In genomic region chr22:41403532-41404318, GRCh38 we compare ENCODE assay signal across 1 cellular context.
TF ChIP-seq lines count a peak whose summit lies in the region.

No MANE protein-coding gene starts in this region.

TF ChIP-seq in HepG2, 621 proteins besides CTCF, POLR2A, EP300 and RAD21 (continued from another document and continues in another):
- TF ChIP-seq MYNN (CRISPR knock-in tag; IDR thresholded peaks at IDR 0.05; ENCODE audit: low read depth) (no peak), ZNF235 (CRISPR knock-in tag; IDR thresholded peaks at IDR 0.05; ENCODE audit: borderline replicate concordance) (no peak), ZSCAN22 (CRISPR knock-in tag; IDR thresholded peaks at IDR 0.05) (no peak), HMGA1 (CRISPR knock-in tag; conservative IDR thresholded peaks at IDR 0.05) (no peak), ZBTB7B (CRISPR knock-in tag; IDR thresholded peaks at IDR 0.05) (0 out of 2 replicates have a peak, but pooled peaks have one; percentile 43), RXRB (CRISPR knock-in tag; IDR thresholded peaks at IDR 0.05; ENCODE audit: borderline replicate concordance) (peak; percentile 62; the same call in 1 of the 2 replicates), SMARCC2 (IDR thresholded peaks at IDR 0.05) (no peak), ZNF747 (CRISPR knock-in tag; IDR thresholded peaks at IDR 0.05; ENCODE audit: borderline replicate concordance) (no peak), ZNF616 (CRISPR knock-in tag; IDR thresholded peaks at IDR 0.05; ENCODE audit: low read depth) (peak; percentile 47; the same call in 1 of the 2 replicates), POLR2AphosphoS2 (IDR thresholded peaks at IDR 0.05; ENCODE audit: low read depth, low read length) (no peak), ZNF605 (CRISPR knock-in tag; IDR thresholded peaks at IDR 0.05) (no peak), TCF12 (IDR thresholded peaks at IDR 0.05) (no peak), TCF12 (CRISPR knock-in tag; IDR thresholded peaks at IDR 0.05) (no peak), RFXANK (CRISPR knock-in tag; IDR thresholded peaks at IDR 0.05) (no peak), TIGD3 (CRISPR knock-in tag; IDR thresholded peaks at IDR 0.05; ENCODE audit: borderline replicate concordance) (0 out of 2 replicates have a peak, but pooled peaks have one; percentile 34), MLX (CRISPR knock-in tag; IDR thresholded peaks at IDR 0.05) (0 out of 2 replicates have a peak, but pooled peaks have one; percentile 24), NR2C2 (CRISPR knock-in tag; IDR thresholded peaks at IDR 0.05; ENCODE audit: borderline replicate concordance) (peak; percentile 36; the same call in 1 of the 2 replicates), ZNF350 (CRISPR knock-in tag; IDR thresholded peaks at IDR 0.05; ENCODE audit: borderline replicate concordance, low read depth) (no peak), MATR3 (CRISPR knock-in tag; IDR thresholded peaks at IDR 0.05) (no peak), ZNF589 (CRISPR knock-in tag; conservative IDR thresholded peaks at IDR 0.05) (no peak; the same call in 1 of the 2 replicates), ZNF550 (CRISPR knock-in tag; IDR thresholded peaks at IDR 0.05; ENCODE audit: borderline replicate concordance) (no peak), SRY (CRISPR knock-in tag; IDR thresholded peaks at IDR 0.05) (no peak), ZFP36 (IDR thresholded peaks at IDR 0.05; ENCODE audit: borderline replicate concordance, low read depth, low read length, partially characterized antibody) (no peak), ZBTB34 (CRISPR knock-in tag; IDR thresholded peaks at IDR 0.05) (no peak), SETDB1 (CRISPR knock-in tag; IDR thresholded peaks at IDR 0.05; ENCODE audit: borderline replicate concordance) (no peak), PLRG1 (conservative IDR thresholded peaks at IDR 0.05) (no peak), ZNF333 (CRISPR knock-in tag; IDR thresholded peaks at IDR 0.05; ENCODE audit: borderline replicate concordance) (no peak), ATF2 (CRISPR knock-in tag; IDR thresholded peaks at IDR 0.05) (peak; percentile 60; the same call in 1 of the 2 replicates), MEIS2 (CRISPR knock-in tag; IDR thresholded peaks at IDR 0.05) (no peak), SALL2 (CRISPR knock-in tag; IDR thresholded peaks at IDR 0.05) (no peak), MEIS1 (CRISPR knock-in tag; IDR thresholded peaks at IDR 0.05; ENCODE audit: borderline replicate concordance) (no peak; the same call in 1 of the 2 replicates), MIER2 (CRISPR knock-in tag; IDR thresholded peaks at IDR 0.05) (no peak), MIXL1 (CRISPR knock-in tag; IDR thresholded peaks at IDR 0.05) (peak; percentile 51; the same call in 1 of the 2 replicates), ZNF724P (CRISPR knock-in tag; IDR thresholded peaks at IDR 0.05; ENCODE audit: borderline replicate concordance) (no peak), SAP130 (CRISPR knock-in tag; IDR thresholded peaks at IDR 0.05; ENCODE audit: low read depth) (peak; percentile 42; the same call in 1 of the 2 replicates), JDP2 (CRISPR knock-in tag; IDR thresholded peaks at IDR 0.05; ENCODE audit: borderline replicate concordance) (no peak), ZNF260 (CRISPR knock-in tag; IDR thresholded peaks at IDR 0.05; ENCODE audit: borderline replicate concordance, low read depth) (no peak), PITX1 (CRISPR knock-in tag; IDR thresholded peaks at IDR 0.05) (peak; percentile 74; the same call in 1 of the 2 replicates), ZNF720 (CRISPR knock-in tag; IDR thresholded peaks at IDR 0.05) (no peak; the same call in 1 of the 2 replicates), ZNF713 (CRISPR knock-in tag; IDR thresholded peaks at IDR 0.05) (no peak), SMYD3 (CRISPR knock-in tag; IDR thresholded peaks at IDR 0.05) (no peak), NFIC (IDR thresholded peaks at IDR 0.05; ENCODE audit: low read length) (no peak), MAFG (CRISPR knock-in tag; IDR thresholded peaks at IDR 0.05) (peak; percentile 78; the same call in 1 of the 2 replicates), ZNF879 (CRISPR knock-in tag; IDR thresholded peaks at IDR 0.05) (no peak), NCOA2 (CRISPR knock-in tag; IDR thresholded peaks at IDR 0.05) (no peak), YEATS4 (CRISPR knock-in tag; IDR thresholded peaks at IDR 0.05; ENCODE audit: borderline replicate concordance) (no peak), ZNF746 (CRISPR knock-in tag; IDR thresholded peaks at IDR 0.05) (no peak), ESRRA (CRISPR knock-in tag; IDR thresholded peaks at IDR 0.05; ENCODE audit: low read depth) (0 out of 2 replicates have a peak, but pooled peaks have one; percentile 29), HMG20A (CRISPR knock-in tag; IDR thresholded peaks at IDR 0.05; ENCODE audit: borderline replicate concordance) (no peak)
- TF ChIP-seq, protein P1, sequence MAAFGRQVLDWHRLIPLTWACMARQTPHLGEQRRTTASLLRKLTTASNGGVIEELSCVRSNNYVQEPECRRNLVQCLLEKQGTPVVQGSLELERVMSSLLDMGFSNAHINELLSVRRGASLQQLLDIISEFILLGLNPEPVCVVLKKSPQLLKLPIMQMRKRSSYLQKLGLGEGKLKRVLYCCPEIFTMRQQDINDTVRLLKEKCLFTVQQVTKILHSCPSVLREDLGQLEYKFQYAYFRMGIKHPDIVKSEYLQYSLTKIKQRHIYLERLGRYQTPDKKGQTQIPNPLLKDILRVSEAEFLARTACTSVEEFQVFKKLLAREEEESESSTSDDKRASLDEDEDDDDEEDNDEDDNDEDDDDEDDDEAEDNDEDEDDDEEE (CRISPR knock-in tag; IDR thresholded peaks at IDR 0.05): no peak
- TF ChIP-seq, protein P2, sequence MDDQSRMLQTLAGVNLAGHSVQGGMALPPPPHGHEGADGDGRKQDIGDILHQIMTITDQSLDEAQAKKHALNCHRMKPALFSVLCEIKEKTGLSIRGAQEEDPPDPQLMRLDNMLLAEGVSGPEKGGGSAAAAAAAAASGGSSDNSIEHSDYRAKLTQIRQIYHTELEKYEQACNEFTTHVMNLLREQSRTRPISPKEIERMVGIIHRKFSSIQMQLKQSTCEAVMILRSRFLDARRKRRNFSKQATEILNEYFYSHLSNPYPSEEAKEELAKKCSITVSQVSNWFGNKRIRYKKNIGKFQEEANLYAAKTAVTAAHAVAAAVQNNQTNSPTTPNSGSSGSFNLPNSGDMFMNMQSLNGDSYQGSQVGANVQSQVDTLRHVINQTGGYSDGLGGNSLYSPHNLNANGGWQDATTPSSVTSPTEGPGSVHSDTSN (CRISPR knock-in tag; IDR thresholded peaks at IDR 0.05; ENCODE audit: borderline replicate concordance): no peak
- TF ChIP-seq, protein P3, sequence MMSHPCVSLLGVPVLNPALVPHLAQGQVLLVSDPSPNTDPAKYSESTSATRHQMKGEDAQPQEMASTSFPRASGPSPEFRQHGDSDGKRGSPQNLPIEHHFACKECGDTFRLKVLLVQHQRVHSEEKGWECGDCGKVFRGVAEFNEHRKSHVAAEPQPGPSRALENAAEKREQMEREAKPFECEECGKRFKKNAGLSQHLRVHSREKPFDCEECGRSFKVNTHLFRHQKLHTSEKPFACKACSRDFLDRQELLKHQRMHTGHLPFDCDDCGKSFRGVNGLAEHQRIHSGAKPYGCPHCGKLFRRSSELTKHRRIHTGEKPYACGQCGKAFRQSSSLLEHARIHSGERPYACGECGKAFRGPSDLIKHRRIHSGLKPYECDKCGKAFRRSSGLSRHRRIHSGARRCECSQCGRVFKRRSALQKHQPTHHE (CRISPR knock-in tag; IDR thresholded peaks at IDR 0.05; ENCODE audit: borderline replicate concordance): no peak
- TF ChIP-seq, protein P4, sequence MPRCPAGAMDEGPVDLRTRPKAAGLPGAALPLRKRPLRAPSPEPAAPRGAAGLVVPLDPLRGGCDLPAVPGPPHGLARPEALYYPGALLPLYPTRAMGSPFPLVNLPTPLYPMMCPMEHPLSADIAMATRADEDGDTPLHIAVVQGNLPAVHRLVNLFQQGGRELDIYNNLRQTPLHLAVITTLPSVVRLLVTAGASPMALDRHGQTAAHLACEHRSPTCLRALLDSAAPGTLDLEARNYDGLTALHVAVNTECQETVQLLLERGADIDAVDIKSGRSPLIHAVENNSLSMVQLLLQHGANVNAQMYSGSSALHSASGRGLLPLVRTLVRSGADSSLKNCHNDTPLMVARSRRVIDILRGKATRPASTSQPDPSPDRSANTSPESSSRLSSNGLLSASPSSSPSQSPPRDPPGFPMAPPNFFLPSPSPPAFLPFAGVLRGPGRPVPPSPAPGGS (CRISPR knock-in tag; IDR thresholded peaks at IDR 0.05): no peak
- TF ChIP-seq, protein P5, sequence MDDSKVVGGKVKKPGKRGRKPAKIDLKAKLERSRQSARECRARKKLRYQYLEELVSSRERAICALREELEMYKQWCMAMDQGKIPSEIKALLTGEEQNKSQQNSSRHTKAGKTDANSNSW (CRISPR knock-in tag; IDR thresholded peaks at IDR 0.05; ENCODE audit: borderline replicate concordance): no peak
- TF ChIP-seq, protein P6, sequence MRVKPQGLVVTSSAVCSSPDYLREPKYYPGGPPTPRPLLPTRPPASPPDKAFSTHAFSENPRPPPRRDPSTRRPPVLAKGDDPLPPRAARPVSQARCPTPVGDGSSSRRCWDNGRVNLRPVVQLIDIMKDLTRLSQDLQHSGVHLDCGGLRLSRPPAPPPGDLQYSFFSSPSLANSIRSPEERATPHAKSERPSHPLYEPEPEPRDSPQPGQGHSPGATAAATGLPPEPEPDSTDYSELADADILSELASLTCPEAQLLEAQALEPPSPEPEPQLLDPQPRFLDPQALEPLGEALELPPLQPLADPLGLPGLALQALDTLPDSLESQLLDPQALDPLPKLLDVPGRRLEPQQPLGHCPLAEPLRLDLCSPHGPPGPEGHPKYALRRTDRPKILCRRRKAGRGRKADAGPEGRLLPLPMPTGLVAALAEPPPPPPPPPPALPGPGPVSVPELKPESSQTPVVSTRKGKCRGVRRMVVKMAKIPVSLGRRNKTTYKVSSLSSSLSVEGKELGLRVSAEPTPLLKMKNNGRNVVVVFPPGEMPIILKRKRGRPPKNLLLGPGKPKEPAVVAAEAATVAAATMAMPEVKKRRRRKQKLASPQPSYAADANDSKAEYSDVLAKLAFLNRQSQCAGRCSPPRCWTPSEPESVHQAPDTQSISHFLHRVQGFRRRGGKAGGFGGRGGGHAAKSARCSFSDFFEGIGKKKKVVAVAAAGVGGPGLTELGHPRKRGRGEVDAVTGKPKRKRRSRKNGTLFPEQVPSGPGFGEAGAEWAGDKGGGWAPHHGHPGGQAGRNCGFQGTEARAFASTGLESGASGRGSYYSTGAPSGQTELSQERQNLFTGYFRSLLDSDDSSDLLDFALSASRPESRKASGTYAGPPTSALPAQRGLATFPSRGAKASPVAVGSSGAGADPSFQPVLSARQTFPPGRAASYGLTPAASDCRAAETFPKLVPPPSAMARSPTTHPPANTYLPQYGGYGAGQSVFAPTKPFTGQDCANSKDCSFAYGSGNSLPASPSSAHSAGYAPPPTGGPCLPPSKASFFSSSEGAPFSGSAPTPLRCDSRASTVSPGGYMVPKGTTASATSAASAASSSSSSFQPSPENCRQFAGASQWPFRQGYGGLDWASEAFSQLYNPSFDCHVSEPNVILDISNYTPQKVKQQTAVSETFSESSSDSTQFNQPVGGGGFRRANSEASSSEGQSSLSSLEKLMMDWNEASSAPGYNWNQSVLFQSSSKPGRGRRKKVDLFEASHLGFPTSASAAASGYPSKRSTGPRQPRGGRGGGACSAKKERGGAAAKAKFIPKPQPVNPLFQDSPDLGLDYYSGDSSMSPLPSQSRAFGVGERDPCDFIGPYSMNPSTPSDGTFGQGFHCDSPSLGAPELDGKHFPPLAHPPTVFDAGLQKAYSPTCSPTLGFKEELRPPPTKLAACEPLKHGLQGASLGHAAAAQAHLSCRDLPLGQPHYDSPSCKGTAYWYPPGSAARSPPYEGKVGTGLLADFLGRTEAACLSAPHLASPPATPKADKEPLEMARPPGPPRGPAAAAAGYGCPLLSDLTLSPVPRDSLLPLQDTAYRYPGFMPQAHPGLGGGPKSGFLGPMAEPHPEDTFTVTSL (CRISPR knock-in tag; IDR thresholded peaks at IDR 0.05; ENCODE audit: borderline replicate concordance): no peak
- TF ChIP-seq, protein P7, sequence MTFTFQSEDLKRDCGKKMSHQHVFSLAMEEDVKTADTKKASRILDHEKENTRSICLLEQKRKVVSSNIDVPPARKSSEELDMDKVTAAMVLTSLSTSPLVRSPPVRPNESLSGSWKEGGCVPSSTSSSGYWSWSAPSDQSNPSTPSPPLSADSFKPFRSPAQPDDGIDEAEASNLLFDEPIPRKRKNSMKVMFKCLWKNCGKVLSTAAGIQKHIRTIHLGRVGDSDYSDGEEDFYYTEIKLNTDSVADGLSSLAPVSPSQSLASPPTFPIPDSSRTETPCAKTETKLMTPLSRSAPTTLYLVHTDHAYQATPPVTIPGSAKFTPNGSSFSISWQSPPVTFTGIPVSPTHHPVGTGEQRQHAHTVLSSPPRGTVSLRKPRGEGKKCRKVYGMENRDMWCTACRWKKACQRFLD (CRISPR knock-in tag; IDR thresholded peaks at IDR 0.05; ENCODE audit: borderline replicate concordance): no peak
